9 cellular contexts compared by ENCODE assay signal in genomic region chr1:228736844-228737415, GRCh38. TPM values are rescaled to one million over a fixed set of nuclear protein-coding genes. Genes with fewer than 3 reads are reported as not detected.
DNase-seq lines count a peak whose midpoint lies in the region; ATAC-seq, FAIRE-seq and TF ChIP-seq lines count a peak whose summit lies in the region.
"Had no signal": no experiment of that assay in that cellular context is flagged by ENCODE, and none has a peak within 500 bp of the region (broad histone marks: within the 10 kb centered on the region; RNA-seq: fewer than 3 reads in every experiment).

No MANE protein-coding gene starts in this region.

- TF ChIP-seq POLR2A in heart left ventricle (IDR thresholded peaks at IDR 0.05) (no peak), H1 (IDR thresholded peaks at IDR 0.05; ENCODE audit: control extremely low read depth in 1 of 2, low read depth in 2 of 2, low read length in 2 of 2) (no peak)

- no peak overlapping the region for H3K23ac ChIP-seq in H1 (ENCODE audit: insufficient read length)

- H3K4me1 ChIP-seq in heart left ventricle (peaks cover 0 to 57% (median 9%) of the 10 kb centered on the region in 12 donors), H1 (replicated peaks in 1 of 4; ENCODE audit: control insufficient read depth in 3 of 4, insufficient read depth in 4 of 4, low read length in 3 of 4) (peaks cover 0 to 3% (median 1%) of the 10 kb centered on the region in 4 experiments; a peak in 3 of 7 replicates), aorta (ENCODE audit: control insufficient read depth in 1 of 2, insufficient read depth in 2 of 2, low read length in 2 of 2) (peaks cover 2 to 10% of the 10 kb centered on the region in 2 donors)

- no peaks in the 10 kb centered on the region; a peak in 1 of 4 replicates for H3K79me2 ChIP-seq in H1 (ENCODE audit: control insufficient read depth in 1 of 2, insufficient read depth in 2 of 2, low read length in 2 of 2)

- intact Hi-C loops in heart left ventricle (cut with DNase I) (loop anchor here in 7 of 10 donors (5.0 to 10.0 kb wide), 9 partner anchors 88 to 490 kb away; no protein-coding TSS in a partner anchor), Right ventricle myocardium inferior (cut with DNase I) (loop anchor here (5.0 kb wide), 2 partner anchors 45 to 200 kb away; no protein-coding TSS in a partner anchor), aorta (cut with DNase I) (loop anchor here (2.0 to 5.0 kb wide), 6 partner anchors 68 to 350 kb away; no protein-coding TSS in a partner anchor)

- no peak for DNase-seq in heart left ventricle
- no peak for DNase-seq in Right ventricle myocardium inferior (ENCODE audit: missing footprints)
- DNase-seq in H1 (ENCODE audit: low read depth in 1 of 2, low spot score in 2 of 2) = no peak
- DNase-seq in nephron progenitor cell = no peak
- no peak for DNase-seq in aorta
- no peak for DNase-seq in SW 1271 (lab: John Stamatoyannopoulos, UW)
- DNase-seq in frontal cortex (ENCODE audit: low spot score in 2 of 2) = no peak
- no peak for DNase-seq in stimulated activated naive B cell treated with anti-CD40 and anti-IgM and Interleukin-4, amounts not matched to agents 10 μg/mL and 1 μg/mL and 100 μg/mL, for 72 hours

- peak overlapping the region in 8 of 12 donors; percentile 11 to 96 (median 82) for H3K27ac ChIP-seq in heart left ventricle
- H3K27ac ChIP-seq in H1 (ENCODE audit: low read depth, low read length) = no peak overlapping the region
- peak overlapping the region in 1 of 2 donors; percentile 56 for H3K27ac ChIP-seq in aorta (ENCODE audit: low read depth in 1 of 2, low read length in 2 of 2)
- H3K27ac ChIP-seq: BLaER1 had no signal

- H3K79me1 ChIP-seq in H1 (ENCODE audit: low read depth, low read length) = 0 out of 2 replicates have a peak, but pooled peaks cover 2% of the 10 kb centered on the region

- H4K5ac ChIP-seq in H1 (ENCODE audit: insufficient read length, low read depth, low read length) = no peak overlapping the region

- peaks cover 0 to 38% (median 0%) of the 10 kb centered on the region in 9 donors for H3K36me3 ChIP-seq in heart left ventricle
- no peaks in the 10 kb centered on the region; a peak in 1 of 8 replicates for H3K36me3 ChIP-seq in H1 (ENCODE audit: control insufficient read depth in 2 of 4, insufficient read depth in 4 of 4, low read length in 3 of 4)
- no peaks in the 10 kb centered on the region for H3K36me3 ChIP-seq in aorta (ENCODE audit: control insufficient read depth in 1 of 2, insufficient read depth in 2 of 2, low read length in 1 of 2)
- H3K36me3 ChIP-seq: BLaER1 had no signal

- H3K56ac ChIP-seq in H1 (replicated peaks; ENCODE audit: insufficient read length, low read depth, low read length) = no peak overlapping the region

- H3K9ac ChIP-seq in H1 (replicated peaks in 1 of 4; ENCODE audit: extremely low read depth in 1 of 4, low read depth in 3 of 4, low read length in 3 of 4) = no peak overlapping the region; a peak in 1 of 7 replicates
- H3K9ac ChIP-seq: BLaER1 had no signal

- peak overlapping the region; percentile 92 for H3K27ac Mint-ChIP-seq in nephron progenitor cell
- H3K27ac Mint-ChIP-seq in stimulated activated naive B cell treated with anti-CD40 and anti-IgM and Interleukin-4, amounts not matched to agents 10 μg/mL and 1 μg/mL and 100 μg/mL, for 72 hours = no peak overlapping the region

- H3K4me3 ChIP-seq in heart left ventricle = peak overlapping the region in 11 of 12 donors; percentile 67 to 94 (median 81)
- H3K4me3 ChIP-seq in H1 (ENCODE audit: extremely low read depth in 1 of 4, insufficient read depth in 2 of 4, low read depth in 3 of 4, low read length in 4 of 4) = peak overlapping the region; percentile 40 to 66 (median 50); a peak in 5 of 8 replicates
- peak overlapping the region; percentile 85 to 98 for H3K4me3 ChIP-seq in aorta (ENCODE audit: low read length in 2 of 2)
- H3K4me3 ChIP-seq: BLaER1 had no signal

- CTCF ChIA-PET in H1 (lab: Charles Lee; ENCODE audit: partially characterized antibody) = interaction anchor here (1.1 to 2.3 kb wide), 8 partner anchors 9 to 490 kb away, joined by 3 to 10 read pairs (median 5); no protein-coding TSS in a partner anchor

- H2BK15ac ChIP-seq in H1 (ENCODE audit: low read length) = no peak overlapping the region

- no peak overlapping the region for H4K91ac ChIP-seq in H1 (replicated peaks; ENCODE audit: insufficient read length, low read length)

- H2BK5ac ChIP-seq in H1 (ENCODE audit: low read depth, low read length) = no peak overlapping the region

- H3K27me3 ChIP-seq in heart left ventricle = no peaks in the 10 kb centered on the region
- peaks cover 0 to 25% (median 11%) of the 10 kb centered on the region in 4 experiments; a peak in 5 of 7 replicates for H3K27me3 ChIP-seq in H1 (replicated peaks in 1 of 4; ENCODE audit: control insufficient read depth in 3 of 4, extremely low read depth in 1 of 4, insufficient read depth in 3 of 4, low read length in 3 of 4)
- H3K27me3 ChIP-seq in aorta (ENCODE audit: control insufficient read depth in 1 of 2, insufficient read depth in 2 of 2, low read length in 1 of 2) = no peaks in the 10 kb centered on the region

- H3K9me3 Mint-ChIP-seq in nephron progenitor cell = no peaks in the 10 kb centered on the region
- H3K9me3 Mint-ChIP-seq in stimulated activated naive B cell treated with anti-CD40 and anti-IgM and Interleukin-4, amounts not matched to agents 10 μg/mL and 1 μg/mL and 100 μg/mL, for 72 hours = no peaks in the 10 kb centered on the region

- TF ChIP-seq RAD21 in H1 (IDR thresholded peaks at IDR 0.05 in 1 of 2, conservative IDR thresholded peaks at IDR 0.05 in 1 of 2; ENCODE audit: low read depth in 2 of 2, low read length in 2 of 2) = no peak

- H3K4ac ChIP-seq in H1 (replicated peaks; ENCODE audit: insufficient read length, low read depth, low read length) = no peak overlapping the region

- H3K4me2 ChIP-seq in H1 (ENCODE audit: insufficient read depth in 1 of 2, low read depth in 2 of 2, low read length in 2 of 2) = peak overlapping the region; percentile 73 to 74

- H3K18ac ChIP-seq in H1 (ENCODE audit: extremely low read depth, low read length) = no peak overlapping the region

- no peaks in the 10 kb centered on the region; the same call in 1 of the 2 replicates for H3K23me2 ChIP-seq in H1 (ENCODE audit: low read depth, low read length)

- POLR2A ChIA-PET in H1 (lab: Charles Lee; ENCODE audit: partially characterized antibody) = interaction anchor here (0.8 to 1.1 kb wide), 2 partner anchors 164 to 355 kb away, joined by 3 to 4 read pairs; no protein-coding TSS in a partner anchor

- no peak overlapping the region for H2BK12ac ChIP-seq in H1 (ENCODE audit: low read depth, low read length)

- H3K14ac ChIP-seq in H1 (ENCODE audit: insufficient read length) = no peak overlapping the region

- H2AK5ac ChIP-seq in H1 (ENCODE audit: low read depth, low read length) = no peak overlapping the region

- no peak overlapping the region for H4K8ac ChIP-seq in H1 (ENCODE audit: extremely low read depth, insufficient read depth, low read length)

- peaks cover 9% of the 10 kb centered on the region for H3K27me3 Mint-ChIP-seq in nephron progenitor cell (ENCODE audit: low read depth, poor library complexity)
- H3K27me3 Mint-ChIP-seq in stimulated activated naive B cell treated with anti-CD40 and anti-IgM and Interleukin-4, amounts not matched to agents 10 μg/mL and 1 μg/mL and 100 μg/mL, for 72 hours = peaks cover 39 to 60% of the 10 kb centered on the region in 2 donors

- no peak for TF ChIP-seq CTCF in heart left ventricle (IDR thresholded peaks at IDR 0.05)
- no peak for TF ChIP-seq CTCF in H1 (IDR thresholded peaks at IDR 0.05; ENCODE audit: control extremely low read depth in 1 of 3, insufficient read depth in 1 of 3, low read depth in 1 of 3, low read length in 3 of 3)
- no peak for TF ChIP-seq CTCF in nephron progenitor cell (IDR thresholded peaks at IDR 0.05)

- FAIRE-seq in H1 (lab: Jason Lieb, UNC) = no peak
- no peak for FAIRE-seq in frontal cortex (lab: Jason Lieb, UNC)

- no peak overlapping the region for H2BK20ac ChIP-seq in H1 (ENCODE audit: low read length)

- peaks cover 0 to 2% of the 10 kb centered on the region in 2 experiments for H4K20me1 ChIP-seq in H1 (replicated peaks in 1 of 2; ENCODE audit: control insufficient read depth in 1 of 2, insufficient read depth in 2 of 2, low read length in 2 of 2)
- H4K20me1 ChIP-seq: BLaER1 had no signal

- no peak for TF ChIP-seq EP300 in H1 (IDR thresholded peaks at IDR 0.05; ENCODE audit: borderline replicate concordance in 1 of 2, low read depth in 2 of 2, low read length in 2 of 2)

- H3K9me3 ChIP-seq in heart left ventricle (no peaks in the 10 kb centered on the region), H1 (ENCODE audit: insufficient read depth in 2 of 2, low read depth in 1 of 2, low read length in 1 of 2) (no peaks in the 10 kb centered on the region), aorta (ENCODE audit: control insufficient read depth, low read length) (no peaks in the 10 kb centered on the region)
- H3K9me3 ChIP-seq: BLaER1 had no signal

- H3K4me1 Mint-ChIP-seq in nephron progenitor cell = peaks cover 56% of the 10 kb centered on the region
- peaks cover 6 to 14% of the 10 kb centered on the region in 2 donors for H3K4me1 Mint-ChIP-seq in stimulated activated naive B cell treated with anti-CD40 and anti-IgM and Interleukin-4, amounts not matched to agents 10 μg/mL and 1 μg/mL and 100 μg/mL, for 72 hours

- peaks cover 34% of the 10 kb centered on the region for H3K36me3 Mint-ChIP-seq in nephron progenitor cell (ENCODE audit: low read depth)
- no peaks in the 10 kb centered on the region for H3K36me3 Mint-ChIP-seq in stimulated activated naive B cell treated with anti-CD40 and anti-IgM and Interleukin-4, amounts not matched to agents 10 μg/mL and 1 μg/mL and 100 μg/mL, for 72 hours

- ATAC-seq in heart left ventricle (no peak), Right ventricle myocardium inferior (no peak), aorta (ENCODE audit: low FRiP score) (no peak)
- ATAC-seq in stimulated activated naive B cell treated with anti-CD40 and anti-IgM and Interleukin-4, amounts not matched to agents 10 μg/mL and 1 μg/mL and 100 μg/mL, for 72 hours (replicated peaks) = no peak

- WGBS in heart left ventricle, 4 donors = 65 to 80% (median 68%) methylated on average over 4 of the region's 4 CpGs
- WGBS in H1 (ENCODE audit: extremely low coverage in 1 of 2, insufficient coverage in 1 of 2, insufficient read length in 1 of 2, insufficient replicate concordance in 2 of 2, low coverage in 1 of 2, low lambda C conversion rate in 2 of 2, missing lambda C conversion rate in 1 of 2), 2 experiments = 79% methylated on average over 4 of the region's 4 CpGs; no CpG with 5 or more reads in 1 of the 2 experiments
- WGBS in aorta, 2 donors = 10% methylated on average over 4 of the region's 4 CpGs

- H2AFZ ChIP-seq in H1 (ENCODE audit: low read length) = no peak overlapping the region

- H2BK120ac ChIP-seq in H1 (replicated peaks; ENCODE audit: low read depth, low read length) = no peak overlapping the region

- H3K4me3 Mint-ChIP-seq in nephron progenitor cell = peak overlapping the region; percentile 98
- no peak overlapping the region for H3K4me3 Mint-ChIP-seq in stimulated activated naive B cell treated with anti-CD40 and anti-IgM and Interleukin-4, amounts not matched to agents 10 μg/mL and 1 μg/mL and 100 μg/mL, for 72 hours

RNA-seq across cellular contexts. Expression of gene RHOU, which starts 1.7 kb away (rescaled TPM):
- total RNA-seq in heart left ventricle (10 to 100 TPM in 2 of 9 donors, 1 to 10 TPM in 7; 2.1 to 20.5 (median 2.9) TPM), Right ventricle myocardium inferior (5.4 TPM), aorta (10 to 100 TPM; 30.3 to 32.5 TPM), frontal cortex (46.1 TPM)
- polyA plus RNA-seq in heart left ventricle (1 to 10 TPM; 1.3 to 3.1 TPM), H1 (2011; rRNA removed) (3.0 TPM in 2 replicates), aorta (10 to 100 TPM; 15.4 to 37.3 TPM)
- total RNA-seq in H1 (2021; fragmentation: NEBNext Ultra II Directional; extraction: Animal tissue kit (Norgen Biotek cat#: 25700)) = 3.4 and 3.5 TPM in 2 replicates
- polyA plus RNA-seq in H1 (2011; cell fraction: cytosol; rRNA removed) = 2.5 TPM
- 1.7 TPM for polyA plus RNA-seq in H1 (2011; cell fraction: nucleus; rRNA removed)
- polyA plus RNA-seq in H1 (2012, experiment 1 of 2) = 3.1 to 4.5 TPM (median 3.6 TPM) in 4 replicates
- polyA plus RNA-seq in H1 (2012, experiment 2 of 2) = 0.60 TPM
- 2.9 TPM for polyA plus RNA-seq in H1 (2013, experiment 1 of 2)
- polyA plus RNA-seq in H1 (2013, experiment 2 of 2) = 3.3 TPM
- polyA minus RNA-seq in H1 (2011; rRNA and poly(A)+ RNA removed) = 4.1 and 5.0 TPM in 2 replicates
- polyA minus RNA-seq in H1 (2011; cell fraction: cytosol; rRNA and poly(A)+ RNA removed) = 2.9 TPM
- 1.8 TPM for polyA minus RNA-seq in H1 (2011; cell fraction: nucleus; rRNA and poly(A)+ RNA removed)
